In the genomic region with DNA sequence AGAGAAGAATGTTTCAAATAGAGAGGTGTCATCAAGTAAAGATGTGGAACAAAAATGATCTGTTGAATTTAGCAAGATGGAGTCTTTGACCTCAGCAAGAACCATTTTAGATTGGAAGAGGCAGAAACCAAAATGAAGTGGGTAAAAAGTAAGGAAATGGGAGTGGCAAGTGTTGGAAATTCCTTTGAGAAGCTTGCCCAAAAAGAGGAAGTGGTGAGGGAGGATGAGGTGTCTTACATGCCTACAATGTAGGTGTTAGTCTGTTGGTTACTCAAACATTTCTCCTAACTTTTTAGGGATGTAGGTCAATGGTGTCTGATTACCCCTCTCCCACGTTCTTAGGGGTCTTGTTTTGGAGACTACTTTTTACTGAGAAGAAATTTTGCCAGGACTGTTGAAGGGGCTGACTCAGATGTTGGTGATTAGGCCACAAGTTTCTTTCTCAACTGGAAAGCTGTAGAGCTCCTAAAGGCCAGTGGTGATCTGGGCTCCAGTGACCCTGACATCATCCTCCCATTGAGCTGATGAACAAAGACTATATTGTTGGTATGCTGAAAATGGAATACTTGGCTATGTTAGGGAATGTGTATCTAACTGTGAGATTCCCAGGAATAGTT, we compare ENCODE assay signal across 15 cellular contexts. TPM values are rescaled to one million over a fixed set of nuclear protein-coding genes. Genes with fewer than 3 reads are reported as not detected.
DNase-seq lines count a peak whose midpoint lies in the region; ATAC-seq and TF ChIP-seq lines count a peak whose summit lies in the region.
"Had no signal": no experiment of that assay in that cellular context is flagged by ENCODE, and none has a peak within 500 bp of the region (broad histone marks: within the 10 kb centered on the region; RNA-seq: fewer than 3 reads in every experiment).

No MANE protein-coding gene starts in this region.

- H4K91ac ChIP-seq in IMR-90 (ENCODE audit: insufficient read depth, low read depth, low read length) = no peak overlapping the region

- no peaks in the 10 kb centered on the region for H3K9me3 ChIP-seq in IMR-90 (ENCODE audit: control insufficient read depth, insufficient read depth, low read length)
- H3K9me3 ChIP-seq: uterus had no signal

- peak overlapping the region; percentile 40; the same call in 1 of the 2 replicates for H3K23ac ChIP-seq in IMR-90 (ENCODE audit: low read depth, low read length)

- peaks cover 36 to 61% of the 10 kb centered on the region in 2 experiments for H3K79me1 ChIP-seq in IMR-90 (ENCODE audit: low read depth in 1 of 2, low read length in 2 of 2)

- H3K9me1 ChIP-seq in IMR-90 (ENCODE audit: insufficient read depth, low read length) = peaks cover 9% of the 10 kb centered on the region

- in situ Hi-C loops in IMR-90 (cut with MboI; ENCODE audit: low sequenced_read_pairs) = no loop called here

- WGBS in IMR-90 (ENCODE audit: extremely low coverage in 2 of 2, insufficient read length in 1 of 2), 2 experiments = no CpG with 5 or more reads among the region's 1 CpG

- POLR2A ChIA-PET in IMR-90 (lab: Charles Lee; ENCODE audit: unreplicated experiment) = no interaction called here

- H3K4me2 ChIP-seq in IMR-90 (ENCODE audit: low read depth, low read length) = no peak overlapping the region; the same call in 1 of the 2 replicates

- no peak overlapping the region for H2AK9ac ChIP-seq in IMR-90 (replicated peaks; ENCODE audit: low read depth, low read length, poor library complexity)

- ATAC-seq in IMR-90 (ENCODE audit: low read depth) = no peak
- ATAC-seq in GM18867 (IDR thresholded peaks at IDR 0.05; ENCODE audit: unreplicated experiment) = no peak
- no peak for ATAC-seq in GM19397 (IDR thresholded peaks at IDR 0.05; ENCODE audit: unreplicated experiment)
- no peak for ATAC-seq in SK-N-SH treated with all-trans-retinoic acid at 6 μM for 48 hours
- ATAC-seq: HCT116 had no signal

- no peak overlapping the region for H3K9ac ChIP-seq in IMR-90 (ENCODE audit: low read depth, low read length)
- H3K9ac ChIP-seq: parathyroid adenoma had no signal

- peak overlapping the region; percentile 63 for H3K14ac ChIP-seq in IMR-90 (replicated peaks; ENCODE audit: low read depth, low read length)

- H4K20me1 ChIP-seq in IMR-90 (ENCODE audit: insufficient read depth, low read length) = peaks cover 9% of the 10 kb centered on the region; the same call in 1 of the 2 replicates

- TF ChIP-seq CTCF in IMR-90 (conservative IDR thresholded peaks at IDR 0.05; ENCODE audit: low read depth, low read length) = no peak

- H3K56ac ChIP-seq in IMR-90 (ENCODE audit: extremely low read depth, insufficient read depth, low read length) = no peak overlapping the region

- no peak for TF ChIP-seq POLR2A in IMR-90 (IDR thresholded peaks at IDR 0.05; ENCODE audit: low read depth, low read length)

- H3K18ac ChIP-seq in IMR-90 (ENCODE audit: low read depth, low read length) = no peak overlapping the region

- no peak overlapping the region for H2AFZ ChIP-seq in IMR-90 (replicated peaks; ENCODE audit: low read length, poor library complexity)
- H2AFZ ChIP-seq: parathyroid adenoma had no signal

- H2BK5ac ChIP-seq in IMR-90 (ENCODE audit: low read depth, low read length, poor library complexity, severe bottlenecking) = peak overlapping the region; percentile 76

- intact Hi-C loops in IMR-90 (cut with micrococcal nuclease) = no loop called here

- H3K4ac ChIP-seq in IMR-90 (ENCODE audit: low read depth, low read length) = peak overlapping the region; percentile 19; the same call in 1 of the 2 replicates

- CTCF ChIA-PET in IMR-90 (lab: Yijun Ruan, JAX) = interaction anchor here (0.6 to 1.5 kb wide), 3 partner anchors 72 to 1730 kb away, joined by 3 read pairs; no protein-coding TSS in a partner anchor

- TF ChIP-seq RAD21 in IMR-90 (IDR thresholded peaks at IDR 0.05; ENCODE audit: low read length) = no peak

- no peak overlapping the region for H4K8ac ChIP-seq in IMR-90 (ENCODE audit: low read depth in 2 of 2, low read length in 2 of 2)

- H3K36me3 ChIP-seq in IMR-90 (ENCODE audit: control insufficient read depth, insufficient read depth, low read length) = no peaks in the 10 kb centered on the region
- H3K36me3 ChIP-seq: uterus had no signal

- BruUV-seq in IMR-90 (replicated peaks; lab: Mats Ljungman, UMichigan) = no TSS peak

- H3K27me3 ChIP-seq in IMR-90 (ENCODE audit: control insufficient read depth, insufficient read depth, low read length) = no peaks in the 10 kb centered on the region
- H3K27me3 ChIP-seq: uterus had no signal

- peak; percentile 29 for DNase-seq in A172 (ENCODE audit: low spot score)
- peak; percentile 44 for DNase-seq in IMR-90
- DNase-seq in amygdala (lab: John Stamatoyannopoulos, UW) = peak in 33 of 56 donors; percentile 1 to 72 (median 32)
- peak; percentile 51 to 84 for DNase-seq in hippocampal formation (lab: John Stamatoyannopoulos, UW)
- no peak for DNase-seq in GOT3 (lab: John Stamatoyannopoulos, UW)
- DNase-seq: activated B cell treated with CpG ODN at 0.5 μM for 24 hours, dermis blood vessel endothelial cell, NCI-H1694, NCI-H774, uterus had no signal

- dilution Hi-C loops in IMR-90 (cut with HindIII; ENCODE audit: low sequenced_read_pairs, unreplicated experiment) = no loop called here

- peak overlapping the region; percentile 8; the same call in 1 of the 2 replicates for H2AK5ac ChIP-seq in IMR-90 (ENCODE audit: low read depth, low read length)

- no peak overlapping the region for H3K27ac ChIP-seq in IMR-90 (ENCODE audit: insufficient read depth, low read length)
- H3K27ac ChIP-seq: parathyroid adenoma, uterus had no signal

- peak overlapping the region; percentile 38; the same call in 1 of the 2 replicates for H4K5ac ChIP-seq in IMR-90 (ENCODE audit: low read depth, low read length)

- peak overlapping the region; percentile 39; the same call in 1 of the 2 replicates for H2BK120ac ChIP-seq in IMR-90 (ENCODE audit: low read depth, low read length)

- H2BK15ac ChIP-seq in IMR-90 (ENCODE audit: low read depth, low read length) = 0 out of 3 replicates have a peak overlapping the region, but pooled peaks have one; percentile 76

- H2BK20ac ChIP-seq in IMR-90 (ENCODE audit: low read depth, low read length) = peak overlapping the region; percentile 33; the same call in 1 of the 2 replicates

- no peak overlapping the region for H3K4me3 ChIP-seq in IMR-90 (ENCODE audit: insufficient read depth, low read depth, low read length)
- H3K4me3 ChIP-seq: uterus had no signal

- H3K4me1 ChIP-seq in IMR-90 (ENCODE audit: control insufficient read depth, insufficient read depth, low read length) = peaks cover 20% of the 10 kb centered on the region
- H3K4me1 ChIP-seq: uterus had no signal

TF ChIP-seq in IMR-90, 13 proteins besides CTCF, POLR2A, EP300 and RAD21 (continues in another document):
- no peak for TF ChIP-seq MXI1 (IDR thresholded peaks at IDR 0.05; ENCODE audit: borderline replicate concordance, low read depth, low read length)
- no peak for TF ChIP-seq CHD1 (IDR thresholded peaks at IDR 0.05; ENCODE audit: low read depth, low read length)
- TF ChIP-seq FOS (IDR thresholded peaks at IDR 0.05; ENCODE audit: low read depth, low read length) = no peak
- no peak for TF ChIP-seq RFX5 (IDR thresholded peaks at IDR 0.05; ENCODE audit: low read depth, low read length)
- TF ChIP-seq, protein P1, sequence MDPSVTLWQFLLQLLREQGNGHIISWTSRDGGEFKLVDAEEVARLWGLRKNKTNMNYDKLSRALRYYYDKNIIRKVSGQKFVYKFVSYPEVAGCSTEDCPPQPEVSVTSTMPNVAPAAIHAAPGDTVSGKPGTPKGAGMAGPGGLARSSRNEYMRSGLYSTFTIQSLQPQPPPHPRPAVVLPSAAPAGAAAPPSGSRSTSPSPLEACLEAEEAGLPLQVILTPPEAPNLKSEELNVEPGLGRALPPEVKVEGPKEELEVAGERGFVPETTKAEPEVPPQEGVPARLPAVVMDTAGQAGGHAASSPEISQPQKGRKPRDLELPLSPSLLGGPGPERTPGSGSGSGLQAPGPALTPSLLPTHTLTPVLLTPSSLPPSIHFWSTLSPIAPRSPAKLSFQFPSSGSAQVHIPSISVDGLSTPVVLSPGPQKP (IDR thresholded peaks at IDR 0.05; ENCODE audit: borderline replicate concordance, low read depth, low read length) = no peak
- no peak for TF ChIP-seq BHLHE40 (IDR thresholded peaks at IDR 0.05; ENCODE audit: low read depth, low read length)
- no peak for TF ChIP-seq CEBPB (IDR thresholded peaks at IDR 0.05; ENCODE audit: low read depth, low read length)
- TF ChIP-seq NFE2L2 (IDR thresholded peaks at IDR 0.05; ENCODE audit: low read depth, low read length) = no peak
- no peak for TF ChIP-seq MAFK (IDR thresholded peaks at IDR 0.05; ENCODE audit: low read depth, low read length)

TF ChIP-seq in SK-N-SH treated with all-trans-retinoic acid at 6 μM for 48 hours, 23 proteins besides CTCF, POLR2A, EP300 and RAD21:
- TF ChIP-seq OSR1 (CRISPR knock-in tag; IDR thresholded peaks at IDR 0.05) (no peak), ZFP3 (CRISPR knock-in tag; IDR thresholded peaks at IDR 0.05) (no peak), ARNTL (CRISPR knock-in tag; IDR thresholded peaks at IDR 0.05; ENCODE audit: borderline replicate concordance, low read depth) (no peak), ZNF565 (CRISPR knock-in tag; conservative IDR thresholded peaks at IDR 0.05; ENCODE audit: low read depth) (no peak), ZFP30 (CRISPR knock-in tag; IDR thresholded peaks at IDR 0.05) (no peak), GLIS3 (CRISPR knock-in tag; IDR thresholded peaks at IDR 0.05) (no peak)
- TF ChIP-seq, protein P2, sequence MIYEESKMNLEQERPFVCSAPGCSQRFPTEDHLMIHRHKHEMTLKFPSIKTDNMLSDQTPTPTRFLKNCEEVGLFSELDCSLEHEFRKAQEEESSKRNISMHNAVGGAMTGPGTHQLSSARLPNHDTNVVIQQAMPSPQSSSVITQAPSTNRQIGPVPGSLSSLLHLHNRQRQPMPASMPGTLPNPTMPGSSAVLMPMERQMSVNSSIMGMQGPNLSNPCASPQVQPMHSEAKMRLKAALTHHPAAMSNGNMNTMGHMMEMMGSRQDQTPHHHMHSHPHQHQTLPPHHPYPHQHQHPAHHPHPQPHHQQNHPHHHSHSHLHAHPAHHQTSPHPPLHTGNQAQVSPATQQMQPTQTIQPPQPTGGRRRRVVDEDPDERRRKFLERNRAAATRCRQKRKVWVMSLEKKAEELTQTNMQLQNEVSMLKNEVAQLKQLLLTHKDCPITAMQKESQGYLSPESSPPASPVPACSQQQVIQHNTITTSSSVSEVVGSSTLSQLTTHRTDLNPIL (CRISPR knock-in tag; IDR thresholded peaks at IDR 0.05; ENCODE audit: low read depth) = no peak

RNA-seq across cellular contexts. Expression of a gene that starts 5.1 kb away (rescaled TPM):
- total RNA-seq in A172 (2014; rRNA removed; shearing (Covaris generic)) = 17.3 and 19.1 TPM in 2 replicates
- total RNA-seq in IMR-90 (2012; rRNA removed) = 37.3 and 46.7 TPM in 2 replicates
- polyA plus RNA-seq in IMR-90 (2012; rRNA removed) = 10.2 and 11.3 TPM in 2 replicates
- 2.6 and 5.4 TPM in 2 replicates for polyA plus RNA-seq in IMR-90 (2012; cell fraction: cytosol; rRNA removed)
- polyA plus RNA-seq in IMR-90 (2012; cell fraction: nucleus; rRNA removed; ENCODE audit: low replicate concordance) = 0.97 and 6.1 TPM in 2 replicates
